ENCODE assay signal across 8 cellular contexts in the genomic region with DNA sequence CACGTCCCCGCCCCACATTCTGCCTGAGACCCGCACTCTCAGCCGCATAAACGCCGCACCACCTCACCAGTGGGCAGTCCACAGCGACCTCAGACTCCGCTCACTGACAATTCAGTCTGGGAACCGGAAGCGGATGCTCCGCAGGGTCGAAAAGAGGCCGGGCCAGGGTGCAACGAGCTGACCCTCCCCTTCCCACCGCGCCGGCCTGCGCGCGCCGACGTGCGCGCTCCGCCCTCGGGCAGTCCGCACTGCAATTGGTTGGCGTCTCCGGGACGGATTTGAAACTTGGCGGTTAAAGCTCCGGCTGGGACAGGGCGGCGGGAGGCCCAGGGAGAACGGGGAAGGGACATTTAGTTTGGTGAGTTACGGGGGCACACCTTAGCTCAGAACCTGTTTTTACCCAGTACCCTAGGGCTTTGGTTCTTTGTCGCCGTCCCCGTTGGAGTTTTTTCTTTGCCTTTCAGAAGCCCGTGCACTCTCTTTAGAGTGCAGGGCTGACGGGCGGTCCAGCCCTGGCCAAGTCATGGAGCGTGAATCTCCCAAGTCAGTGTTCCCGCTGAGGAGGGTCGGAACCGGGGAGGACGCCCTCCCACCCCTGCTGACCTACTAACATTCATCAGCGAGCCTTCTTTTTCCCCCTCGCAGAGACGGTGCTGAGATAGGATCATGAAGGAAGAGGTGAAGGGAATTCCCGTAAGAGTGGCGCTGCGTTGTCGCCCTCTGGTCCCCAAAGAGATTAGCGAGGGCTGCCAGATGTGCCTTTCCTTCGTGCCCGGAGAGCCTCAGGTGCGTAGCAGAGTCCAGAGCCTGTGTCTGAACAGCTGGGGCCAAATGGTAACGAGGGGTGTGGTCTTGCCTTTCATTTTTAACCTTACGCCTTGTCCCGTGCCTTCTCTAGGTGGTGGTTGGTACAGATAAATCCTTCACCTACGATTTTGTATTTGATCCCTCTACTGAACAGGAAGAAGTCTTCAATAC. TPM values are rescaled to one million over a fixed set of nuclear protein-coding genes. Genes with fewer than 3 reads are reported as not detected.
DNase-seq lines count a peak whose midpoint lies in the region; ATAC-seq, FAIRE-seq and TF ChIP-seq lines count a peak whose summit lies in the region.

A gene with protein sequence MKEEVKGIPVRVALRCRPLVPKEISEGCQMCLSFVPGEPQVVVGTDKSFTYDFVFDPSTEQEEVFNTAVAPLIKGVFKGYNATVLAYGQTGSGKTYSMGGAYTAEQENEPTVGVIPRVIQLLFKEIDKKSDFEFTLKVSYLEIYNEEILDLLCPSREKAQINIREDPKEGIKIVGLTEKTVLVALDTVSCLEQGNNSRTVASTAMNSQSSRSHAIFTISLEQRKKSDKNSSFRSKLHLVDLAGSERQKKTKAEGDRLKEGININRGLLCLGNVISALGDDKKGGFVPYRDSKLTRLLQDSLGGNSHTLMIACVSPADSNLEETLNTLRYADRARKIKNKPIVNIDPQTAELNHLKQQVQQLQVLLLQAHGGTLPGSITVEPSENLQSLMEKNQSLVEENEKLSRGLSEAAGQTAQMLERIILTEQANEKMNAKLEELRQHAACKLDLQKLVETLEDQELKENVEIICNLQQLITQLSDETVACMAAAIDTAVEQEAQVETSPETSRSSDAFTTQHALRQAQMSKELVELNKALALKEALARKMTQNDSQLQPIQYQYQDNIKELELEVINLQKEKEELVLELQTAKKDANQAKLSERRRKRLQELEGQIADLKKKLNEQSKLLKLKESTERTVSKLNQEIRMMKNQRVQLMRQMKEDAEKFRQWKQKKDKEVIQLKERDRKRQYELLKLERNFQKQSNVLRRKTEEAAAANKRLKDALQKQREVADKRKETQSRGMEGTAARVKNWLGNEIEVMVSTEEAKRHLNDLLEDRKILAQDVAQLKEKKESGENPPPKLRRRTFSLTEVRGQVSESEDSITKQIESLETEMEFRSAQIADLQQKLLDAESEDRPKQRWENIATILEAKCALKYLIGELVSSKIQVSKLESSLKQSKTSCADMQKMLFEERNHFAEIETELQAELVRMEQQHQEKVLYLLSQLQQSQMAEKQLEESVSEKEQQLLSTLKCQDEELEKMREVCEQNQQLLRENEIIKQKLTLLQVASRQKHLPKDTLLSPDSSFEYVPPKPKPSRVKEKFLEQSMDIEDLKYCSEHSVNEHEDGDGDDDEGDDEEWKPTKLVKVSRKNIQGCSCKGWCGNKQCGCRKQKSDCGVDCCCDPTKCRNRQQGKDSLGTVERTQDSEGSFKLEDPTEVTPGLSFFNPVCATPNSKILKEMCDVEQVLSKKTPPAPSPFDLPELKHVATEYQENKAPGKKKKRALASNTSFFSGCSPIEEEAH (plus strand): TSS at position 312 of the 978 bp plus-strand sequence. CDS start 355 bp downstream, at position 667.
A gene with protein sequence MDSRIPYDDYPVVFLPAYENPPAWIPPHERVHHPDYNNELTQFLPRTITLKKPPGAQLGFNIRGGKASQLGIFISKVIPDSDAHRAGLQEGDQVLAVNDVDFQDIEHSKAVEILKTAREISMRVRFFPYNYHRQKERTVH (minus strand): TSS at position 135 of the 978 bp plus-strand sequence. CDS start 586 bp downstream, outside the sequence.

- BruUV-seq in Caco-2 (replicated peaks; lab: Mats Ljungman, UMichigan) (TSS peak; percentile 62), endothelial cell of umbilical vein (replicated peaks; lab: Mats Ljungman, UMichigan) (TSS peak; percentile 62)

- H3K4me1 Mint-ChIP-seq in Caco-2 (ENCODE audit: low read depth, unreplicated experiment) = peaks cover 7% of the 10 kb centered on the region

- H3K9ac ChIP-seq in NT2/D1 (ENCODE audit: insufficient read length, low read depth) (peak within 1 kb of the TSS; percentile 94), endothelial cell of umbilical vein (replicated peaks; ENCODE audit: extremely low read depth, insufficient read depth, low read length) (peak within 1 kb of the TSS; percentile 67)

- peak within 1 kb of the TSS; percentile 96 for H3K4me2 ChIP-seq in endothelial cell of umbilical vein (ENCODE audit: insufficient read depth, low read length)

- intact Hi-C loops in Caco-2 (cut with micrococcal nuclease; ENCODE audit: unreplicated experiment) (no loop called here), endothelial cell of umbilical vein (cut with micrococcal nuclease) (loop anchor here (1.0 to 10.0 kb wide), 2 partner anchors 105 to 157 kb away; partner anchors contain the start of gene IGBP1)

- H3K9me3 Mint-ChIP-seq in Caco-2 (ENCODE audit: unreplicated experiment) = no peaks in the 10 kb centered on the region

- H3K4me3 ChIP-seq in Caco-2 (ENCODE audit: low read depth, low read length) = peak within 1 kb of the TSS; percentile 84
- H3K4me3 ChIP-seq in NT2/D1 (ENCODE audit: insufficient read length, low read depth) = peak within 1 kb of the TSS; percentile 83
- H3K4me3 ChIP-seq in endothelial cell of umbilical vein (replicated peaks in 1 of 3; ENCODE audit: insufficient read depth in 1 of 3, low read depth in 1 of 3, low read length in 3 of 3) = peak within 1 kb of the TSS; percentile 70 to 86 (median 84)
- H3K4me3 ChIP-seq in mononuclear cell (ENCODE audit: low read length) = peak within 1 kb of the TSS; percentile 58

- peak within 1 kb of the TSS; percentile 66 for H3K27ac ChIP-seq in endothelial cell of umbilical vein (ENCODE audit: insufficient read depth, low read depth, low read length)

- peak within 1 kb of the TSS; percentile 87 for H3K4me3 Mint-ChIP-seq in Caco-2 (ENCODE audit: unreplicated experiment)

- peak; percentile 95 for ATAC-seq in GM19468 (IDR thresholded peaks at IDR 0.05; ENCODE audit: extremely low read depth, unreplicated experiment)

- peak; percentile 84 to 87 for DNase-seq in Caco-2
- DNase-seq in HS-27A (ENCODE audit: low read depth) = peak; percentile 40
- peak; percentile 78 for DNase-seq in NT2/D1 (ENCODE audit: low read depth, low spot score)
- DNase-seq in activated CD8-positive, alpha-beta memory T cell treated with anti-CD3 and anti-CD28 coated beads, Interleukin-2, amount 50 U/mL, for 4 hours = peak; percentile 65
- DNase-seq in endothelial cell of umbilical vein (ENCODE audit: low read depth, low spot score) = peak; percentile 83
- DNase-seq in stimulated activated CD8-positive, alpha-beta memory T cell treated with anti-CD3 and anti-CD28 coated beads, Interleukin-2, amount 100 ng/mL, for 48 hours (ENCODE audit: low read depth in 2 of 2) = peak; percentile 68

- dilution Hi-C loops in endothelial cell of umbilical vein (cut with MboI; ENCODE audit: extremely low pct_ligation_motif_present, low sequenced_read_pairs) = no loop called here

- H3K79me2 ChIP-seq in endothelial cell of umbilical vein (ENCODE audit: control insufficient read depth, insufficient read depth, low read length) = peaks cover 46% of the 10 kb centered on the region

- TF ChIP-seq POLR2A in endothelial cell of umbilical vein (IDR thresholded peaks at IDR 0.05; ENCODE audit: low read depth, low read length) = peak; percentile 71

- peak; percentile 89 for FAIRE-seq in endothelial cell of umbilical vein (lab: Jason Lieb, UNC)

- no peaks in the 10 kb centered on the region for H3K9me1 ChIP-seq in endothelial cell of umbilical vein (replicated peaks; ENCODE audit: control insufficient read depth, extremely low read depth, insufficient read depth, low read length)

- peak within 1 kb of the TSS; percentile 91 for H2AFZ ChIP-seq in endothelial cell of umbilical vein (ENCODE audit: low read depth, low read length)

- no peaks in the 10 kb centered on the region for H3K36me3 ChIP-seq in Caco-2 (ENCODE audit: control insufficient read depth, insufficient read depth, low read length)
- H3K36me3 ChIP-seq in NT2/D1 (ENCODE audit: insufficient read depth, insufficient read length, low read length) = peaks cover 56% of the 10 kb centered on the region
- H3K36me3 ChIP-seq in endothelial cell of umbilical vein (ENCODE audit: control insufficient read depth in 2 of 2, extremely low read depth in 1 of 2, insufficient read depth in 2 of 2, low read length in 2 of 2) = no peaks in the 10 kb centered on the region

- TF ChIP-seq CTCF in Caco-2 (IDR thresholded peaks at IDR 0.05; ENCODE audit: insufficient read depth in 1 of 2, low read depth in 1 of 2, low read length in 1 of 2, severe bottlenecking in 1 of 2, unreplicated experiment in 1 of 2) (no peak), endothelial cell of umbilical vein (IDR thresholded peaks at IDR 0.05; ENCODE audit: extremely low read depth in 1 of 2, insufficient read depth in 1 of 2, low read depth in 1 of 2, low read length in 2 of 2) (no peak)

- no peaks in the 10 kb centered on the region for H4K20me1 ChIP-seq in endothelial cell of umbilical vein (replicated peaks; ENCODE audit: control insufficient read depth, extremely low read depth, insufficient read depth, low read length)

- H3K27me3 Mint-ChIP-seq in Caco-2 (ENCODE audit: insufficient read depth, unreplicated experiment) = no peaks in the 10 kb centered on the region

- H3K4me1 ChIP-seq in Caco-2 (no peaks in the 10 kb centered on the region), NT2/D1 (ENCODE audit: insufficient read depth, insufficient read length) (no peaks in the 10 kb centered on the region), endothelial cell of umbilical vein (ENCODE audit: control insufficient read depth, extremely low read depth, insufficient read depth, low read length) (peaks cover 18% of the 10 kb centered on the region), mononuclear cell (ENCODE audit: insufficient read depth, low read length) (peaks cover 12% of the 10 kb centered on the region)

- H3K27me3 ChIP-seq in Caco-2 (replicated peaks; ENCODE audit: control insufficient read depth, insufficient read depth, low read length) (no peaks in the 10 kb centered on the region), NT2/D1 (ENCODE audit: insufficient read depth, insufficient read length) (no peaks in the 10 kb centered on the region), endothelial cell of umbilical vein (ENCODE audit: control insufficient read depth in 2 of 2, insufficient read depth in 2 of 2, low read length in 2 of 2) (no peaks in the 10 kb centered on the region), mononuclear cell (ENCODE audit: insufficient read depth, low read length) (no peaks in the 10 kb centered on the region)

- CTCF ChIA-PET in Caco-2 (lab: Charles Lee) (interaction anchor here (1.6 kb wide), 1 partner anchor 157 kb away, joined by 7 read pairs; the partner anchor contains the start of gene IGBP1), endothelial cell of umbilical vein (lab: Charles Lee) (interaction anchor here (0.9 to 1.1 kb wide), 4 partner anchors 8 to 157 kb away, joined by 3 to 6 read pairs (median 5); partner anchors contain the start of gene IGBP1)

- POLR2A ChIA-PET in Caco-2 (lab: Charles Lee) (interaction anchor here (1.0 kb wide), 1 partner anchor 9 kb away, joined by 8 read pairs; no protein-coding TSS in a partner anchor), endothelial cell of umbilical vein (lab: Charles Lee) (no interaction called here)

- peak within 1 kb of the TSS; percentile 83 for H3K27ac Mint-ChIP-seq in Caco-2 (ENCODE audit: unreplicated experiment)

- H3K9me3 ChIP-seq in Caco-2 (no peaks in the 10 kb centered on the region), NT2/D1 (ENCODE audit: insufficient read depth, low read length) (no peaks in the 10 kb centered on the region), endothelial cell of umbilical vein (replicated peaks; ENCODE audit: control insufficient read depth, insufficient read depth, low read length) (no peaks in the 10 kb centered on the region), mononuclear cell (ENCODE audit: low read depth, low read length) (no peaks in the 10 kb centered on the region)

- H3K36me3 Mint-ChIP-seq in Caco-2 (ENCODE audit: insufficient read depth, unreplicated experiment) = peaks cover 6% of the 10 kb centered on the region

RNA-seq across cellular contexts. Expression of the first gene that starts in this region (rescaled TPM):
- total RNA-seq in Caco-2 (2022) (36.9 and 39.6 TPM in 2 replicates), endothelial cell of umbilical vein (34.4 and 41.3 TPM in 2 replicates), mononuclear cell (0.42 TPM)
- polyA plus RNA-seq in endothelial cell of umbilical vein = 6.6 and 9.6 TPM in 2 replicates
- polyA plus RNA-seq in endothelial cell of umbilical vein (2011; cell fraction: cytosol; rRNA removed) = 16.4 and 18.1 TPM in 2 replicates
- 18.5 and 25.2 TPM in 2 replicates for polyA plus RNA-seq in endothelial cell of umbilical vein (2011; cell fraction: nucleus; rRNA removed)
- polyA plus RNA-seq in endothelial cell of umbilical vein (2012) = 11.8 and 26.2 TPM in 2 replicates
- polyA minus RNA-seq in endothelial cell of umbilical vein = 12.1 and 14.9 TPM in 2 replicates
- polyA minus RNA-seq in endothelial cell of umbilical vein (2011; cell fraction: cytosol; rRNA and poly(A)+ RNA removed) = 25.1 TPM
- 11.1 and 16.5 TPM in 2 replicates for polyA minus RNA-seq in endothelial cell of umbilical vein (2011; cell fraction: nucleus; rRNA and poly(A)+ RNA removed)

RNA-seq across cellular contexts. Expression of the second gene that starts in this region (rescaled TPM):
- total RNA-seq in Caco-2 (2022) (44.4 and 45.0 TPM in 2 replicates), endothelial cell of umbilical vein (44.5 and 45.6 TPM in 2 replicates), mononuclear cell (4.4 TPM)
- 76.0 and 85.4 TPM in 2 replicates for polyA plus RNA-seq in endothelial cell of umbilical vein
- polyA plus RNA-seq in endothelial cell of umbilical vein (2011; cell fraction: cytosol; rRNA removed) = 85.1 and 95.2 TPM in 2 replicates
- 77.0 and 85.6 TPM in 2 replicates for polyA plus RNA-seq in endothelial cell of umbilical vein (2011; cell fraction: nucleus; rRNA removed)
- 78.9 and 80.1 TPM in 2 replicates for polyA plus RNA-seq in endothelial cell of umbilical vein (2012)
- polyA minus RNA-seq in endothelial cell of umbilical vein = 94.5 and 105 TPM in 2 replicates
- polyA minus RNA-seq in endothelial cell of umbilical vein (2011; cell fraction: cytosol; rRNA and poly(A)+ RNA removed) = 44.9 TPM
- polyA minus RNA-seq in endothelial cell of umbilical vein (2011; cell fraction: nucleus; rRNA and poly(A)+ RNA removed) = 16.3 and 19.1 TPM in 2 replicates

Comparison
In these comparisons a context has a peak if more than half of its experiments do, and no peak if none do; other contexts are left out.
1. Peak in every context shown above with its lines: DNase-seq, ATAC-seq, H3K4me3 ChIP-seq and H3K27ac ChIP-seq.
2. RNA of the first gene that starts in this region (total RNA-seq): 34.4 to 41.3 TPM in endothelial cell of umbilical vein and 36.9 to 39.6 TPM in Caco-2; 0.42 TPM in mononuclear cell (single experiment); every median in the first group is over 10 times any median in the second.